In the genomic region with DNA sequence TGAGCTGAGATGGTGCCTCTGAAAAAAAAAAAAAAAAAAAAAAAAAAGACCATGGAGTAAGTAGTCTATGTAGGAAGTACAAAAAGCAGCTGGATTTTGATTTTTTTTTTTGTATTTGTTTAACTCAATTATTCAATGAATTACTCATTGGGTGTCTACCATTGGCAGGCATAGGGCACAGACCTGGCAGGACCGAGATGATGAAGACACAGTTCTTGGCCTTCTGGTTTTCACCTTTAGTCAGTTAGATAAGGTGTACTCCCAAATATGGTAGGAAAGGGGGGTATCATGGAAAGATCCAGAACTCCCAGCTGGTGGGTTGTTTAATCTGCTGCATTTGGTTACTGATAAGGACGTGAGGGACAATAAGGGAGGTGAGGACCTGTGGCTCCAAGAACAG, we compare ENCODE assay signal across 8 cellular contexts.
"Had no signal": no experiment of that assay in that cellular context is flagged by ENCODE, and none has a peak within 500 bp of the region (broad histone marks: within the 10 kb centered on the region; RNA-seq: fewer than 3 reads in every experiment).

No MANE protein-coding gene starts in this region.

- H3K4me1 ChIP-seq: HAP-1 had no signal

- DNase-seq: GM23248, GOT3, H7, HFFc6, IMR-90 had no signal

- H3K9me3 Mint-ChIP-seq: HFFc6 had no signal

- H3K36me3 ChIP-seq: HAP-1 had no signal

- H3K27ac ChIP-seq: GM23248, HL-60 had no signal

- H3K27ac Mint-ChIP-seq: HFFc6 had no signal

- ATAC-seq: HCT116 had no signal

- H3K4me3 Mint-ChIP-seq: HFFc6 had no signal

- H3K4me3 ChIP-seq: GM23248, HAP-1 had no signal

- H3K9me3 ChIP-seq: HAP-1 had no signal
